17 cellular contexts compared by ENCODE assay signal in genomic region chr9:89015330-89015729, GRCh38. TPM values are rescaled to one million over a fixed set of nuclear protein-coding genes. Genes with fewer than 3 reads are reported as not detected.
DNase-seq lines count a peak whose midpoint lies in the region; ATAC-seq and TF ChIP-seq lines count a peak whose summit lies in the region.
"Had no signal": no experiment of that assay in that cellular context is flagged by ENCODE, and none has a peak within 500 bp of the region (broad histone marks: within the 10 kb centered on the region; RNA-seq: fewer than 3 reads in every experiment).

No MANE protein-coding gene starts in this region.

- H3K9me3 ChIP-seq in MG63, result no peaks in the 10 kb centered on the region
- H3K9me3 ChIP-seq in adipocyte (ENCODE audit: control insufficient read depth, low read length), result no peaks in the 10 kb centered on the region
- H3K9me3 ChIP-seq in osteoblast (ENCODE audit: low read depth, low read length), result no peaks in the 10 kb centered on the region
- H3K9me3 ChIP-seq: HAP-1 had no signal

- ATAC-seq in left ventricle myocardium superior, result no peak

- no peak overlapping the region for H3K4me2 ChIP-seq in osteoblast (ENCODE audit: insufficient read depth, low read length)

- no peaks in the 10 kb centered on the region for H3K79me2 ChIP-seq in osteoblast (ENCODE audit: insufficient read depth, low read length)

- no peak overlapping the region for H3K27ac ChIP-seq in osteoblast (ENCODE audit: low read depth, low read length)

- no peaks in the 10 kb centered on the region for H4K20me1 ChIP-seq in osteoblast (ENCODE audit: insufficient read depth, low read length)

- H3K36me3 ChIP-seq in MG63 (no peaks in the 10 kb centered on the region), adipocyte (ENCODE audit: control insufficient read depth, insufficient read depth, low read length, severe bottlenecking) (no peaks in the 10 kb centered on the region), osteoblast (ENCODE audit: insufficient read depth, low read length) (no peaks in the 10 kb centered on the region)
- H3K36me3 ChIP-seq: HAP-1 had no signal

- H3K27me3 ChIP-seq in MG63, result no peaks in the 10 kb centered on the region
- H3K27me3 ChIP-seq in adipocyte (replicated peaks; ENCODE audit: control insufficient read depth, insufficient read depth, low read length), result no peaks in the 10 kb centered on the region
- H3K27me3 ChIP-seq in osteoblast (ENCODE audit: insufficient read depth, low read length), result no peaks in the 10 kb centered on the region

- intact Hi-C loops in left ventricle myocardium superior (cut with micrococcal nuclease), result no loop called here

- H3K4me3 ChIP-seq in MG63 (no peak overlapping the region), adipocyte (ENCODE audit: low read length) (no peak overlapping the region), osteoblast (ENCODE audit: insufficient read depth, low read length) (no peak overlapping the region)
- H3K4me3 ChIP-seq: HAP-1 had no signal

- no peaks in the 10 kb centered on the region for H3K4me1 ChIP-seq in adipocyte (ENCODE audit: control insufficient read depth, insufficient read depth, low read length)
- H3K4me1 ChIP-seq in osteoblast (ENCODE audit: insufficient read depth, low read length), result no peaks in the 10 kb centered on the region
- H3K4me1 ChIP-seq: HAP-1 had no signal

- H3K9ac ChIP-seq in adipocyte (ENCODE audit: low read length), result no peak overlapping the region

- DNase-seq in MG63 (peak; percentile 25), adipocyte (ENCODE audit: low read depth) (peak; percentile 15), mucosa of gallbladder (ENCODE audit: low spot score) (peak; percentile 3), left ventricle myocardium superior (no peak), osteoblast (ENCODE audit: insufficient read length, low spot score, missing footprints) (no peak)
- no peak for DNase-seq in activated CD4-positive, CD25-positive, alpha-beta regulatory T cell (lab: John Stamatoyannopoulos, UW)
- DNase-seq: C1 segment of cervical spinal cord; Calu3; CD4-positive, alpha-beta memory T cell; COR-L47; DMS53; DMS79 treated with DMSO at 0.1 percent for 48 hours; GF-D8; GOT3; HFFc6 had no signal

- no peak overlapping the region for H2AFZ ChIP-seq in osteoblast (ENCODE audit: low read length)

- no peak for TF ChIP-seq CTCF in osteoblast (IDR thresholded peaks at IDR 0.05; ENCODE audit: extremely low read depth, low read depth, low read length)

RNA-seq across cellular contexts. Expression of gene S1PR3, which starts 24.1 kb away (rescaled TPM):
- total RNA-seq in MG63 (2014; rRNA removed; shearing (Covaris generic); ENCODE audit: low replicate concordance), result 38.7 and 45.1 TPM in 2 replicates
- total RNA-seq in mucosa of gallbladder, result 36.4 TPM
- total RNA-seq in left ventricle myocardium superior, result 19.8 TPM
- total RNA-seq in osteoblast, result 2.7 and 3.3 TPM in 2 replicates
- total RNA-seq: CD4-positive, alpha-beta memory T cell; G401 had no signal

Comparison
In these comparisons a context has a peak if more than half of its experiments do, and no peak if none do; other contexts are left out.
1. DNase-seq: peak in MG63 (single experiment), adipocyte (single experiment) and mucosa of gallbladder (single experiment); none in activated CD4-positive, CD25-positive, alpha-beta regulatory T cell (0 of 4), left ventricle myocardium superior (single experiment) and osteoblast (single experiment).